ENCODE assay signal across 8 cellular contexts in genomic region chr5:150410524-150411244, GRCh38. TPM values are rescaled to one million over a fixed set of nuclear protein-coding genes. Genes with fewer than 3 reads are reported as not detected.
DNase-seq lines count a peak whose midpoint lies in the region; ATAC-seq lines count a peak whose summit lies in the region.

No MANE protein-coding gene starts in this region.

- no peak overlapping the region for H3K27ac ChIP-seq in HUES6 (ENCODE audit: low read depth, low read length)

- peaks cover 21% of the 10 kb centered on the region for H3K4me1 ChIP-seq in HUES6 (ENCODE audit: control insufficient read depth, insufficient read depth, low read length)

- peak overlapping the region; percentile 94 for H3K4me3 Mint-ChIP-seq in activated naive CD4-positive, alpha-beta T cell treated with anti-CD3 and anti-CD28 coated beads, Interleukin-2, amount 10 ng/mL, durations not matched to agents 7 days and 5 days

- H3K9me3 ChIP-seq in HUES6 (ENCODE audit: control insufficient read depth, insufficient read depth, low read depth, low read length): no peaks in the 10 kb centered on the region

- H3K36me3 Mint-ChIP-seq in activated naive CD4-positive, alpha-beta T cell treated with anti-CD3 and anti-CD28 coated beads, Interleukin-2, amount 10 ng/mL, durations not matched to agents 7 days and 5 days: peaks cover 26% of the 10 kb centered on the region

- H3K27me3 ChIP-seq in HUES6 (ENCODE audit: control insufficient read depth, insufficient read depth, low read length): no peaks in the 10 kb centered on the region

- peaks cover 46% of the 10 kb centered on the region for H3K4me1 Mint-ChIP-seq in activated naive CD4-positive, alpha-beta T cell treated with anti-CD3 and anti-CD28 coated beads, Interleukin-2, amount 10 ng/mL, durations not matched to agents 7 days and 5 days

- peak overlapping the region; percentile 99 for H3K27ac Mint-ChIP-seq in activated naive CD4-positive, alpha-beta T cell treated with anti-CD3 and anti-CD28 coated beads, Interleukin-2, amount 10 ng/mL, durations not matched to agents 7 days and 5 days

- peak overlapping the region; percentile 36; the same call in 1 of the 2 replicates for H3K4me3 ChIP-seq in HUES6 (ENCODE audit: low read depth, low read length)

- ATAC-seq in HG03571 (IDR thresholded peaks at IDR 0.05; ENCODE audit: unreplicated experiment): no peak
- no peak for ATAC-seq in HG02981 (IDR thresholded peaks at IDR 0.05; ENCODE audit: unreplicated experiment)

- H3K9ac ChIP-seq in HUES6 (ENCODE audit: low read length): peak overlapping the region; percentile 15

- DNase-seq in D341Med (ENCODE audit: low spot score) (peak; percentile 80), OCI-M1 (lab: John Stamatoyannopoulos, UW) (peak; percentile 96), germinal center (ENCODE audit: low spot score) (peak; percentile 85), occipital lobe (lab: John Stamatoyannopoulos, UW) (peak; percentile 64)
- peak; percentile 72 for DNase-seq in activated naive CD4-positive, alpha-beta T cell treated with anti-CD3 and anti-CD28 coated beads, Interleukin-2, amount 10 ng/mL, durations not matched to agents 7 days and 5 days

- CTCF ChIA-PET in activated naive CD4-positive, alpha-beta T cell treated with anti-CD3 and anti-CD28 coated beads, Interleukin-2, amount 10 ng/mL, durations not matched to agents 7 days and 5 days (lab: Charles Lee): interaction anchor here (0.7 to 5.4 kb wide), 5 partner anchors 12 to 47 kb away, joined by 3 to 31 read pairs (median 5); no protein-coding TSS in a partner anchor

- no peaks in the 10 kb centered on the region for H3K9me3 Mint-ChIP-seq in activated naive CD4-positive, alpha-beta T cell treated with anti-CD3 and anti-CD28 coated beads, Interleukin-2, amount 10 ng/mL, durations not matched to agents 7 days and 5 days

- no peaks in the 10 kb centered on the region for H3K27me3 Mint-ChIP-seq in activated naive CD4-positive, alpha-beta T cell treated with anti-CD3 and anti-CD28 coated beads, Interleukin-2, amount 10 ng/mL, durations not matched to agents 7 days and 5 days

- no peaks in the 10 kb centered on the region for H3K36me3 ChIP-seq in HUES6 (ENCODE audit: control insufficient read depth, insufficient read depth, low read length)

RNA-seq across cellular contexts. Expression of gene CD74, which starts 2.0 kb away (rescaled TPM):
- 4.1 TPM for total RNA-seq in occipital lobe

RNA-seq across cellular contexts. Expression of gene RPS14, which starts 38.9 kb away (rescaled TPM):
- 2,126 TPM for total RNA-seq in occipital lobe

RNA-seq across cellular contexts. Expression of gene TCOF1, which starts 53.2 kb away (rescaled TPM):
- total RNA-seq in occipital lobe: 13.6 TPM
